17 cellular contexts compared by ENCODE assay signal in genomic region chr3:189982299-189982945, GRCh38.
DNase-seq lines count a peak whose midpoint lies in the region; ATAC-seq and TF ChIP-seq lines count a peak whose summit lies in the region.
"Had no signal": no experiment of that assay in that cellular context is flagged by ENCODE, and none has a peak within 500 bp of the region (broad histone marks: within the 10 kb centered on the region; RNA-seq: fewer than 3 reads in every experiment).

No MANE protein-coding gene starts in this region.

- H2BK120ac ChIP-seq in IMR-90 (ENCODE audit: low read depth, low read length): peak overlapping the region; percentile 39
- no peak overlapping the region for H2BK120ac ChIP-seq in mesenchymal stem cell (ENCODE audit: low read depth, low read length)

- H4K20me1 ChIP-seq in IMR-90 (ENCODE audit: insufficient read depth, low read length): no peaks in the 10 kb centered on the region

- dilution Hi-C loops in IMR-90 (cut with HindIII; ENCODE audit: low sequenced_read_pairs, unreplicated experiment): no loop called here

- H3K36me3 ChIP-seq in IMR-90 (ENCODE audit: control insufficient read depth, insufficient read depth, low read length): peaks cover 2% of the 10 kb centered on the region; the same call in 1 of the 2 replicates
- H3K36me3 ChIP-seq in mesenchymal stem cell (ENCODE audit: control insufficient read depth in 1 of 2, insufficient read depth in 2 of 2, low read depth in 1 of 2, low read length in 2 of 2): peaks cover 0 to 23% of the 10 kb centered on the region in 2 experiments
- H3K36me3 ChIP-seq: right lobe of liver had no signal

- H2AK5ac ChIP-seq in IMR-90 (ENCODE audit: low read depth, low read length) (peak overlapping the region; percentile 17; the same call in 1 of the 2 replicates), mesenchymal stem cell (ENCODE audit: low read length, severe bottlenecking) (no peak overlapping the region)

- in situ Hi-C loops in IMR-90 (cut with MboI; ENCODE audit: low sequenced_read_pairs): no loop called here

- H3K9me3 ChIP-seq in IMR-90 (ENCODE audit: control insufficient read depth, insufficient read depth, low read length) (no peaks in the 10 kb centered on the region), mesenchymal stem cell (ENCODE audit: control insufficient read depth, low read length) (no peaks in the 10 kb centered on the region)
- H3K9me3 ChIP-seq: right lobe of liver had no signal

- H3K4ac ChIP-seq in IMR-90 (ENCODE audit: low read depth, low read length): peak overlapping the region; percentile 8; the same call in 1 of the 2 replicates
- no peak overlapping the region for H3K4ac ChIP-seq in mesenchymal stem cell (ENCODE audit: low read depth in 1 of 2, low read length in 2 of 2)

- ATAC-seq in IMR-90 (ENCODE audit: low read depth) (no peak), GM21825 (IDR thresholded peaks at IDR 0.05; ENCODE audit: unreplicated experiment) (no peak)
- ATAC-seq: activated CD8-positive, alpha-beta memory T cell treated with anti-CD3 and anti-CD28 coated beads, Interleukin-2, amount 10 ng/mL, durations not matched to agents 7 days and 5 days had no signal

- TF ChIP-seq POLR2A in IMR-90 (IDR thresholded peaks at IDR 0.05; ENCODE audit: low read depth, low read length): no peak

- H2AFZ ChIP-seq in IMR-90 (replicated peaks; ENCODE audit: low read length, poor library complexity): no peak overlapping the region
- no peak overlapping the region for H2AFZ ChIP-seq in mesenchymal stem cell (ENCODE audit: low read depth, low read length)

- H4K91ac ChIP-seq in IMR-90 (ENCODE audit: insufficient read depth, low read depth, low read length) (peak overlapping the region; percentile 28; the same call in 1 of the 2 replicates), mesenchymal stem cell (ENCODE audit: low read length) (no peak overlapping the region)

- intact Hi-C loops in IMR-90 (cut with micrococcal nuclease): no loop called here

- H2BK12ac ChIP-seq in mesenchymal stem cell (ENCODE audit: low read length in 2 of 2): no peak overlapping the region

- H3K4me3 ChIP-seq in AG10803 (ENCODE audit: low read length) (no peak overlapping the region), IMR-90 (ENCODE audit: insufficient read depth, low read depth, low read length) (no peak overlapping the region), cardiac fibroblast (replicated peaks in 1 of 2; ENCODE audit: low read depth in 2 of 2, low read length in 2 of 2) (no peak overlapping the region), mesenchymal stem cell (ENCODE audit: insufficient read depth in 1 of 2, low read depth in 1 of 2, low read length in 2 of 2) (no peak overlapping the region)
- H3K4me3 ChIP-seq: right lobe of liver had no signal

- H3K9me1 ChIP-seq in IMR-90 (ENCODE audit: insufficient read depth, low read length): peaks cover 9% of the 10 kb centered on the region

- BruUV-seq in IMR-90 (replicated peaks; lab: Mats Ljungman, UMichigan): no TSS peak

- H2BK5ac ChIP-seq in IMR-90 (ENCODE audit: low read depth, low read length, poor library complexity, severe bottlenecking) (peak overlapping the region; percentile 59), mesenchymal stem cell (ENCODE audit: low read depth, low read length, poor library complexity, severe bottlenecking) (no peak overlapping the region)

- H3K27ac ChIP-seq in IMR-90 (ENCODE audit: insufficient read depth, low read length): no peak overlapping the region
- H3K27ac ChIP-seq in mesenchymal stem cell (ENCODE audit: low read length, poor library complexity, severe bottlenecking): peak overlapping the region; percentile 45

- TF ChIP-seq CTCF in AG10803 (conservative IDR thresholded peaks at IDR 0.05; ENCODE audit: low read length): no peak
- TF ChIP-seq CTCF in IMR-90 (conservative IDR thresholded peaks at IDR 0.05; ENCODE audit: low read depth, low read length): no peak
- no peak for TF ChIP-seq CTCF in cardiac fibroblast (IDR thresholded peaks at IDR 0.05; ENCODE audit: low read depth, low read length)

- H3K18ac ChIP-seq in IMR-90 (ENCODE audit: low read depth, low read length) (peak overlapping the region; percentile 4; the same call in 1 of the 2 replicates), mesenchymal stem cell (ENCODE audit: low read depth in 1 of 2, low read length in 2 of 2) (no peak overlapping the region)

- no peak overlapping the region; the same call in 1 of the 2 replicates for H4K5ac ChIP-seq in IMR-90 (ENCODE audit: low read depth, low read length)

- TF ChIP-seq RAD21 in IMR-90 (IDR thresholded peaks at IDR 0.05; ENCODE audit: low read length): no peak

- no peak overlapping the region for H3K56ac ChIP-seq in IMR-90 (ENCODE audit: extremely low read depth, insufficient read depth, low read length)

- H3K79me1 ChIP-seq in IMR-90 (ENCODE audit: low read depth in 1 of 2, low read length in 2 of 2): peaks cover 0 to 14% of the 10 kb centered on the region in 2 experiments; a peak in 2 of 4 replicates
- peaks cover 10% of the 10 kb centered on the region for H3K79me1 ChIP-seq in mesenchymal stem cell (replicated peaks; ENCODE audit: low read length, poor library complexity, severe bottlenecking)

- H3K27me3 ChIP-seq in IMR-90 (ENCODE audit: control insufficient read depth, insufficient read depth, low read length) (no peaks in the 10 kb centered on the region), mesenchymal stem cell (ENCODE audit: control insufficient read depth in 1 of 2, insufficient read depth in 1 of 2, low read length in 2 of 2) (no peaks in the 10 kb centered on the region)
- H3K27me3 ChIP-seq: right lobe of liver had no signal

- H3K9ac ChIP-seq in IMR-90 (ENCODE audit: low read depth, low read length) (no peak overlapping the region; the same call in 1 of the 2 replicates), mesenchymal stem cell (ENCODE audit: low read length) (no peak overlapping the region)

- WGBS in IMR-90 (ENCODE audit: extremely low coverage in 2 of 2, insufficient read length in 1 of 2), 2 experiments: 100% methylated on average over 4 of the region's 5 CpGs; no CpG with 5 or more reads in 1 of the 2 experiments
- WGBS in mesenchymal stem cell: 97% methylated on average over 4 of the region's 5 CpGs

- H2AK9ac ChIP-seq in IMR-90 (replicated peaks; ENCODE audit: low read depth, low read length, poor library complexity): no peak overlapping the region

- CTCF ChIA-PET in IMR-90 (lab: Yijun Ruan, JAX): interaction anchor here (0.7 kb wide), 1 partner anchor 15 kb away, joined by 3 read pairs; no protein-coding TSS in a partner anchor

- H2BK15ac ChIP-seq in IMR-90 (ENCODE audit: low read depth, low read length): peak overlapping the region; percentile 83; the same call in 2 of the 3 replicates
- H2BK15ac ChIP-seq in mesenchymal stem cell (ENCODE audit: low read depth, poor library complexity, severe bottlenecking): no peak overlapping the region

- POLR2A ChIA-PET in IMR-90 (lab: Charles Lee; ENCODE audit: unreplicated experiment): no interaction called here

- H4K8ac ChIP-seq in IMR-90 (ENCODE audit: low read depth in 2 of 2, low read length in 2 of 2) (no peak overlapping the region), mesenchymal stem cell (ENCODE audit: low read length) (no peak overlapping the region)

- H3K23ac ChIP-seq in IMR-90 (ENCODE audit: low read depth, low read length) (peak overlapping the region; percentile 48; the same call in 1 of the 2 replicates), mesenchymal stem cell (ENCODE audit: low read length in 2 of 2) (no peak overlapping the region)

- H3K4me1 ChIP-seq in IMR-90 (ENCODE audit: control insufficient read depth, insufficient read depth, low read length) (peaks cover 6% of the 10 kb centered on the region; the same call in 1 of the 2 replicates), mesenchymal stem cell (ENCODE audit: control insufficient read depth, insufficient read depth, low read depth, low read length) (no peaks in the 10 kb centered on the region)

- H3K4me2 ChIP-seq in IMR-90 (ENCODE audit: low read depth, low read length): no peak overlapping the region
- peak overlapping the region; percentile 21 for H3K4me2 ChIP-seq in mesenchymal stem cell (ENCODE audit: low read length, poor library complexity, severe bottlenecking)

- DNase-seq in AG10803 (ENCODE audit: low read depth) (peak; percentile 57), IMR-90 (peak; percentile 29), cardiac fibroblast (ENCODE audit: low read depth in 2 of 2) (peak; percentile 26 to 56), mesenchymal stem cell (no peak), putamen (ENCODE audit: low spot score) (no peak), GM19240 (ENCODE audit: insufficient read length, low spot score) (no peak), T1000 (lab: John Stamatoyannopoulos, UW) (no peak)
- DNase-seq: activated CD4-positive, alpha-beta T cell treated with anti-CD3 and anti-CD28 coated beads for 1 hour; activated CD8-positive, alpha-beta memory T cell treated with anti-CD3 and anti-CD28 coated beads, Interleukin-2, amount 10 ng/mL, durations not matched to agents 7 days and 5 days; CD4-positive, alpha-beta memory T cell; hypothalamus; NCI-H1105 treated with DMSO at 0.1 percent for 48 hours; NCI-H510A treated with DMSO at 0.1 percent for 48 hours; NK-92 treated with Interleukin-12 subunit alpha and Interleukin-12 subunit beta, amount 100 ng/mL, for 24 hours; occipital lobe had no signal

- H2BK20ac ChIP-seq in IMR-90 (ENCODE audit: low read depth, low read length): peak overlapping the region; percentile 68; the same call in 1 of the 2 replicates

- H3K14ac ChIP-seq in IMR-90 (replicated peaks; ENCODE audit: low read depth, low read length) (peak overlapping the region; percentile 63), mesenchymal stem cell (ENCODE audit: low read length in 2 of 2) (no peak overlapping the region)

TF ChIP-seq in IMR-90, 13 proteins besides CTCF, POLR2A, EP300 and RAD21 (continues in another document):
- no peak for TF ChIP-seq BHLHE40 (IDR thresholded peaks at IDR 0.05; ENCODE audit: low read depth, low read length)
- no peak for TF ChIP-seq USF2 (IDR thresholded peaks at IDR 0.05; ENCODE audit: low read depth, low read length)
- TF ChIP-seq RCOR1 (IDR thresholded peaks at IDR 0.05; ENCODE audit: insufficient replicate concordance, low read length): no peak
- no peak for TF ChIP-seq CHD1 (IDR thresholded peaks at IDR 0.05; ENCODE audit: low read depth, low read length)
- TF ChIP-seq RFX5 (IDR thresholded peaks at IDR 0.05; ENCODE audit: low read depth, low read length): no peak

Comparison
In these comparisons a context has a peak if more than half of its experiments do, and no peak if none do; other contexts are left out.
1. DNase-seq: peak in AG10803 (single experiment), IMR-90 (single experiment) and cardiac fibroblast (2 of 2); none in mesenchymal stem cell (single experiment), putamen (single experiment), GM19240 (single experiment) and T1000 (single experiment).